ENCODE assay signal across 12 cellular contexts in genomic region chr7:7922684-7923385, GRCh38. TPM values are rescaled to one million over a fixed set of nuclear protein-coding genes. Genes with fewer than 3 reads are reported as not detected.
DNase-seq lines count a peak whose midpoint lies in the region; ATAC-seq, FAIRE-seq and TF ChIP-seq lines count a peak whose summit lies in the region.
"Had no signal": no experiment of that assay in that cellular context is flagged by ENCODE, and none has a peak within 500 bp of the region (broad histone marks: within the 10 kb centered on the region; RNA-seq: fewer than 3 reads in every experiment).

No MANE protein-coding gene starts in this region.

- ATAC-seq in HepG2 (peak; percentile 56; the same call in 2 of the 3 replicates), HG02938 (IDR thresholded peaks at IDR 0.05; ENCODE audit: unreplicated experiment) (no peak)
- ATAC-seq: HCT116 had no signal

- intact Hi-C loops in HepG2 (cut with micrococcal nuclease; ENCODE audit: unreplicated experiment), result no loop called here

- no TSS peak for BruUV-seq in HepG2 (replicated peaks; lab: Mats Ljungman, UMichigan)

- H3K4me2 ChIP-seq in HepG2 (ENCODE audit: low read depth, low read length), result 0 out of 2 replicates have a peak overlapping the region, but pooled peaks have one; percentile 13

- no peak overlapping the region for H3K4me3 ChIP-seq in HepG2 (replicated peaks in 1 of 3; ENCODE audit: insufficient read depth in 1 of 3, low read depth in 2 of 3, low read length in 3 of 3)
- H3K4me3 ChIP-seq: SK-N-MC had no signal

- TF ChIP-seq RAD21 in HepG2 (CRISPR knock-in tag; IDR thresholded peaks at IDR 0.05), result no peak

- H3K36me3 ChIP-seq in HepG2 (replicated peaks in 1 of 2; ENCODE audit: control insufficient read depth in 1 of 2, insufficient read depth in 2 of 2, low read length in 2 of 2), result no peaks in the 10 kb centered on the region

- H3K9me3 ChIP-seq in HepG2 (ENCODE audit: low read length), result no peaks in the 10 kb centered on the region

- H3K79me2 ChIP-seq in HepG2 (ENCODE audit: insufficient read depth, low read length), result no peaks in the 10 kb centered on the region

- H3K9ac ChIP-seq in HepG2 (ENCODE audit: insufficient read depth, low read depth, low read length), result no peak overlapping the region

- 7% methylated on average over 7 of the region's 7 CpGs for WGBS in HepG2 (ENCODE audit: low lambda C conversion rate)

- peaks cover 22% of the 10 kb centered on the region for H3K4me1 ChIP-seq in HepG2 (ENCODE audit: insufficient read depth, low read length)

- POLR2A ChIA-PET in HepG2 (lab: Yijun Ruan, JAX), result no interaction called here

- no peak overlapping the region for H2AFZ ChIP-seq in HepG2 (ENCODE audit: low read length)

- TF ChIP-seq CTCF in HepG2 (CRISPR knock-in tag; IDR thresholded peaks at IDR 0.05) (no peak), GM13976 (IDR thresholded peaks at IDR 0.05; ENCODE audit: borderline replicate concordance, control extremely low read depth, extremely low read depth, insufficient read depth, missing control alignments) (no peak)

- peak; percentile 55 for DNase-seq in NCI-H82 (lab: John Stamatoyannopoulos, UW)
- DNase-seq in NCI-H82 treated with DMSO at 0.1 percent for 48 hours (lab: John Stamatoyannopoulos, UW; ENCODE audit: unreplicated experiment), result no peak
- DNase-seq in NCI-H345 (lab: John Stamatoyannopoulos, UW), result peak; percentile 4
- peak; percentile 41 for DNase-seq in HepG2 (ENCODE audit: low spot score)
- DNase-seq in GM13976 (ENCODE audit: low spot score), result no peak
- no peak for DNase-seq in NOMO-1 treated with DMSO at 0.1 percent for 48 hours (lab: John Stamatoyannopoulos, UW; ENCODE audit: unreplicated experiment)
- DNase-seq in cerebellum (ENCODE audit: low spot score), result no peak
- DNase-seq: activated CD8-positive, alpha-beta memory T cell treated with anti-CD3 and anti-CD28 coated beads for 24 hours; mammary epithelial cell had no signal

- peak in 1 of 2 experiments; percentile 17; a peak in 1 of 4 replicates for TF ChIP-seq EP300 in HepG2 (IDR thresholded peaks at IDR 0.05; ENCODE audit: low read depth in 2 of 2, low read length in 2 of 2)
- TF ChIP-seq EP300 in HepG2 (CRISPR knock-in tag; IDR thresholded peaks at IDR 0.05; ENCODE audit: borderline replicate concordance), result no peak

- no peaks in the 10 kb centered on the region for H3K27me3 ChIP-seq in HepG2 (ENCODE audit: control insufficient read depth in 1 of 2, insufficient read depth in 2 of 2, low read length in 2 of 2)

- no peak overlapping the region for H3K27ac ChIP-seq in HepG2 (ENCODE audit: extremely low read length, insufficient read depth, low read length)
- H3K27ac ChIP-seq: SK-N-MC had no signal

- H4K20me1 ChIP-seq in HepG2 (ENCODE audit: insufficient read depth, low read length), result no peaks in the 10 kb centered on the region

- in situ Hi-C loops in HepG2 (cut with HindIII; ENCODE audit: extremely low pct_ligation_motif_present, low pct_unique_long_range_greater_than_20kb) (no loop called here), GM13976 (cut with MboI; ENCODE audit: low sequenced_read_pairs, unreplicated experiment) (no loop called here)

- no peak for TF ChIP-seq POLR2A in HepG2 (IDR thresholded peaks at IDR 0.05; ENCODE audit: insufficient read depth in 1 of 2, low read depth in 2 of 2, low read length in 2 of 2)

- no peak for FAIRE-seq in HepG2 (lab: Jason Lieb, UNC)

- CTCF ChIA-PET in HepG2 (lab: Yijun Ruan, JAX; ENCODE audit: low intra/inter-chr PET ratio, low total read pairs), result no interaction called here

TF ChIP-seq in HepG2, 621 proteins besides CTCF, POLR2A, EP300 and RAD21 (continues in another document):
- no peak for TF ChIP-seq TBP (CRISPR knock-in tag; IDR thresholded peaks at IDR 0.05)
- TF ChIP-seq MYNN (CRISPR knock-in tag; IDR thresholded peaks at IDR 0.05; ENCODE audit: low read depth), result no peak
- TF ChIP-seq ZNF12 (CRISPR knock-in tag; IDR thresholded peaks at IDR 0.05), result no peak
- TF ChIP-seq PBX2 (CRISPR knock-in tag; IDR thresholded peaks at IDR 0.05), result no peak
- no peak for TF ChIP-seq ZNF260 (CRISPR knock-in tag; IDR thresholded peaks at IDR 0.05; ENCODE audit: borderline replicate concordance, low read depth)
- TF ChIP-seq FOSL1 (CRISPR knock-in tag; IDR thresholded peaks at IDR 0.05; ENCODE audit: borderline replicate concordance), result no peak
- no peak for TF ChIP-seq ZFP41 (CRISPR knock-in tag; IDR thresholded peaks at IDR 0.05; ENCODE audit: borderline replicate concordance)
- TF ChIP-seq TCF7 (IDR thresholded peaks at IDR 0.05; ENCODE audit: low read depth), result 0 out of 2 replicates have a peak, but pooled peaks have one; percentile 29
- TF ChIP-seq ATF6 (CRISPR knock-in tag; conservative IDR thresholded peaks at IDR 0.05), result no peak
- no peak for TF ChIP-seq SNAPC2 (CRISPR knock-in tag; IDR thresholded peaks at IDR 0.05)
- TF ChIP-seq ZNF296 (CRISPR knock-in tag; conservative IDR thresholded peaks at IDR 0.05), result no peak
- peak; percentile 84 for TF ChIP-seq SOX5 (CRISPR knock-in tag; IDR thresholded peaks at IDR 0.05; ENCODE audit: borderline replicate concordance)
- TF ChIP-seq ELF3 (CRISPR knock-in tag; IDR thresholded peaks at IDR 0.05), result no peak
- no peak for TF ChIP-seq KAT8 (CRISPR knock-in tag; IDR thresholded peaks at IDR 0.05)
- no peak for TF ChIP-seq ZNF281 (CRISPR knock-in tag; IDR thresholded peaks at IDR 0.05; ENCODE audit: borderline replicate concordance)

RNA-seq across cellular contexts. Expression of gene GLCCI1, which starts 45.8 kb away (rescaled TPM):
- total RNA-seq in HepG2 (2016; rRNA removed; fragmentation: Illumina TruSeq; extraction: Trizol), result 1.6 and 1.7 TPM in 2 replicates
- 2.2 and 2.6 TPM in 2 replicates for total RNA-seq in HepG2 (2016; cell fraction: cytosol; rRNA removed; fragmentation: Illumina TruSeq; extraction: Trizol; ENCODE audit: low read depth)
- total RNA-seq in HepG2 (2016; cell fraction: insoluble cytoplasmic fraction; rRNA removed; fragmentation: Illumina TruSeq; extraction: Trizol), result 1.4 and 1.5 TPM in 2 replicates
- total RNA-seq in HepG2 (2016; cell fraction: membrane; rRNA removed; fragmentation: Illumina TruSeq; extraction: Trizol), result 1.0 and 1.1 TPM in 2 replicates
- 2.8 and 5.0 TPM in 2 replicates for total RNA-seq in HepG2 (2016; cell fraction: nucleus; rRNA removed; fragmentation: Illumina TruSeq; extraction: Trizol)
- 1.3 and 2.2 TPM in 2 replicates for polyA plus RNA-seq in HepG2 (2011; rRNA removed)
- polyA plus RNA-seq in HepG2 (2011; cell fraction: cytosol; rRNA removed), result 0.87 and 2.0 TPM in 2 replicates
- 1.8 and 2.8 TPM in 2 replicates for polyA plus RNA-seq in HepG2 (2011; cell fraction: nucleus; rRNA removed)
- polyA plus RNA-seq in HepG2 (2012), result 2.4 and 3.0 TPM in 2 replicates
- 0.10 and 0.17 TPM in 2 replicates for polyA plus RNA-seq in HepG2 (2016; cell fraction: cytosol; fragmentation: Illumina TruSeq; extraction: Trizol; ENCODE audit: low read depth)
- polyA plus RNA-seq in HepG2 (2016; cell fraction: insoluble cytoplasmic fraction; fragmentation: Illumina TruSeq; extraction: Trizol; ENCODE audit: low read depth), result 1.5 and 2.1 TPM in 2 replicates
- polyA plus RNA-seq in HepG2 (2016; cell fraction: membrane; fragmentation: Illumina TruSeq; extraction: Trizol; ENCODE audit: low read depth), result 0.37 and 0.43 TPM in 2 replicates
- polyA plus RNA-seq in HepG2 (2016; cell fraction: nucleus; fragmentation: Illumina TruSeq; extraction: Trizol; ENCODE audit: insufficient read depth, low read depth), result 2.3 and 4.0 TPM in 2 replicates
- polyA minus RNA-seq in HepG2 (2011; rRNA and poly(A)+ RNA removed; ENCODE audit: low replicate concordance), result 4.7 and 114 TPM in 2 replicates
- polyA minus RNA-seq in HepG2 (2011; cell fraction: cytosol; rRNA and poly(A)+ RNA removed), result 3.2 and 3.4 TPM in 2 replicates
- polyA minus RNA-seq in HepG2 (2011; cell fraction: nucleus; rRNA and poly(A)+ RNA removed), result 14.8 and 17.7 TPM in 2 replicates
- total RNA-seq in cerebellum, result 51.2 TPM

Comparison
In these comparisons a context has a peak if more than half of its experiments do, and no peak if none do; other contexts are left out.
1. DNase-seq: peak in NCI-H82 (single experiment), NCI-H345 (single experiment) and HepG2 (single experiment); none in NCI-H82 treated with DMSO at 0.1 percent for 48 hours (single experiment), GM13976 (single experiment), NOMO-1 treated with DMSO at 0.1 percent for 48 hours (single experiment) and cerebellum (single experiment).